26 cellular contexts compared by ENCODE assay signal in the genomic region with DNA sequence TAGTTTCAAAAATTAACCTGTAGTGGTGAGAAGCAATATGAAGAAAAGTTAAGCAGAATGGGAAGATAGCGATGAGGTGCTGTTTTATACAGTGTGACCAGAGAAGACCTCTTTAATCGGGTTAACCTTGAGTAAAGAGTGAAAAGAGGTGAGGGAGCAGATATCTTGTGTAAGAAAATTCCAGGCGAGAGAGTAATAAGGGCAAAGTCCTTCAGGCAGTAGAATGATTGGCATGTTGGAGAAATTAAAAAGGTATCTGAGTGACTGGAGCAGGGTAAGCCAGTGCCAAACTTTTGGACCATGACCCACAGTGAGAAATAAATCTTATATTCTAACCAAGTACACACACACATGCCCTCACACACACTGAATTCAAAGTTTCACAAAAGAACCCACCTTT.
"Had no signal": no experiment of that assay in that cellular context is flagged by ENCODE, and none has a peak within 500 bp of the region (broad histone marks: within the 10 kb centered on the region; RNA-seq: fewer than 3 reads in every experiment).

No MANE protein-coding gene starts in this region.

- H3K27ac ChIP-seq: HL-60, SJSA1, SK-N-MC had no signal

- ATAC-seq: PC-3 had no signal

- H3K27me3 ChIP-seq: SJSA1 had no signal

- DNase-seq: IMR-90; Karpas-422; KG1; MM.1S; NCI-H1092 treated with DMSO at 0.1 percent for 48 hours; NCI-H1436; NCI-H187; NCI-H2029; NCI-H2081 treated with DMSO at 0.1 percent for 48 hours; NCI-H2171; NCI-H226; NCI-H446; NCI-H510A; NCI-H524 treated with DMSO at 0.1 percent for 48 hours; NCI-H69; NCI-H774; NK-92 treated with Interleukin-12 subunit alpha and Interleukin-12 subunit beta, amount 100 ng/mL, for 24 hours; PC-3; Right ventricle myocardium superior; RPMI8226; SIG-M5; T-helper 1 cell had no signal

- H3K4me1 ChIP-seq: SJSA1 had no signal

- FAIRE-seq: RCC 7860 had no signal

- H3K4me3 ChIP-seq: SJSA1, SK-N-MC had no signal

- H3K9me3 ChIP-seq: SJSA1 had no signal

- H3K36me3 ChIP-seq: SJSA1 had no signal
